8 cellular contexts compared by ENCODE assay signal in genomic region chr12:31326689-31327659, GRCh38. TPM values are rescaled to one million over a fixed set of nuclear protein-coding genes. Genes with fewer than 3 reads are reported as not detected.
DNase-seq lines count a peak whose midpoint lies in the region; ATAC-seq and TF ChIP-seq lines count a peak whose summit lies in the region.

No MANE protein-coding gene starts in this region.

- peak overlapping the region; percentile 92 for H3K4me3 Mint-ChIP-seq in CD8-positive, alpha-beta T cell

- no peaks in the 10 kb centered on the region for H3K27me3 ChIP-seq in CD8-positive, alpha-beta T cell (ENCODE audit: insufficient read depth, low read length)
- H3K27me3 ChIP-seq in ectodermal cell (ENCODE audit: control insufficient read depth, insufficient read depth, low read length, poor library complexity, severe bottlenecking): no peaks in the 10 kb centered on the region
- H3K27me3 ChIP-seq in neuron (ENCODE audit: insufficient read depth, low read length): no peaks in the 10 kb centered on the region

- H3K4me1 ChIP-seq in CD8-positive, alpha-beta T cell (ENCODE audit: insufficient read depth, low read length): peaks cover 13% of the 10 kb centered on the region
- H3K4me1 ChIP-seq in ectodermal cell (ENCODE audit: control insufficient read depth, insufficient read depth, low read length) (peaks cover 5% of the 10 kb centered on the region), neuron (ENCODE audit: insufficient read depth, low read length) (peaks cover 19% of the 10 kb centered on the region)

- ATAC-seq in CD8-positive, alpha-beta T cell: no peak

- intact Hi-C loops in CD8-positive, alpha-beta T cell (cut with DNase I, micrococcal nuclease): loop anchor here (1.0 to 10.0 kb wide), 11 partner anchors 50 to 1428 kb away; partner anchors contain the start of genes ETFBKMT (in 2 of the 2), AMN1 (in 1 of the 2), CAPRIN2 (in 1 of the 2) and DNM1L (in 1 of the 2)

- CTCF ChIA-PET in CD8-positive, alpha-beta T cell (lab: Charles Lee): interaction anchor here (1.0 to 1.6 kb wide), 3 partner anchors 28 to 326 kb away, joined by 3 to 7 read pairs (median 4); no protein-coding TSS in a partner anchor

- peaks cover 22% of the 10 kb centered on the region for H3K4me1 Mint-ChIP-seq in CD8-positive, alpha-beta T cell (ENCODE audit: low read depth)

- DNase-seq in CD8-positive, alpha-beta T cell: no peak
- DNase-seq in M059J (ENCODE audit: low read depth): peak; percentile 19
- no peak for DNase-seq in AG08396 (ENCODE audit: low spot score)
- no peak for DNase-seq in D341Med (ENCODE audit: low spot score)
- DNase-seq in stimulated activated CD4-positive, alpha-beta T cell treated with anti-CD3 and anti-CD28 coated beads, Interleukin-4, amount 100 ng/mL, for 24 hours: no peak
- no peak for DNase-seq in NCI-H1105 treated with DMSO at 0.1 percent for 48 hours (lab: John Stamatoyannopoulos, UW)

- POLR2A ChIA-PET in CD8-positive, alpha-beta T cell (lab: Charles Lee): interaction anchor here (0.6 to 1.5 kb wide), 8 partner anchors 10 to 1429 kb away, joined by 3 to 6 read pairs (median 4); partner anchors contain the start of genes ETFBKMT and YARS2

- peak overlapping the region; percentile 38 for H3K27ac ChIP-seq in CD8-positive, alpha-beta T cell (ENCODE audit: low read depth, low read length)
- H3K27ac ChIP-seq in ectodermal cell (ENCODE audit: insufficient read depth, low read depth, low read length, poor library complexity, severe bottlenecking): no peak overlapping the region

- WGBS in ectodermal cell, 2 experiments: 72% methylated on average over 19 of the region's 20 CpGs

- peak overlapping the region; percentile 81 for H3K4me3 ChIP-seq in CD8-positive, alpha-beta T cell (ENCODE audit: low read depth, low read length)
- peak overlapping the region; percentile 30 for H3K4me3 ChIP-seq in ectodermal cell (ENCODE audit: insufficient read depth, low read depth, low read length)
- H3K4me3 ChIP-seq in neuron (ENCODE audit: low read length): peak overlapping the region; percentile 89

- H3K36me3 ChIP-seq in CD8-positive, alpha-beta T cell (ENCODE audit: insufficient read depth, low read length): no peaks in the 10 kb centered on the region
- H3K36me3 ChIP-seq in ectodermal cell (ENCODE audit: control insufficient read depth, insufficient read depth, low read length) (no peaks in the 10 kb centered on the region), neuron (ENCODE audit: insufficient read depth, low read length) (no peaks in the 10 kb centered on the region)

- peak overlapping the region; percentile 99 for H2AFZ ChIP-seq in neuron (ENCODE audit: low read depth, low read length)

- peaks cover 11% of the 10 kb centered on the region for H3K36me3 Mint-ChIP-seq in CD8-positive, alpha-beta T cell

- TF ChIP-seq CTCF in CD8-positive, alpha-beta T cell (IDR thresholded peaks at IDR 0.05): no peak

- H3K9me3 ChIP-seq in CD8-positive, alpha-beta T cell (ENCODE audit: low read length): no peaks in the 10 kb centered on the region
- H3K9me3 ChIP-seq in ectodermal cell (ENCODE audit: control insufficient read depth, low read length) (no peaks in the 10 kb centered on the region), neuron (ENCODE audit: low read length) (no peaks in the 10 kb centered on the region)

- no peaks in the 10 kb centered on the region for H3K9me3 Mint-ChIP-seq in CD8-positive, alpha-beta T cell

- peak overlapping the region; percentile 93 for H3K27ac Mint-ChIP-seq in CD8-positive, alpha-beta T cell

- H3K27me3 Mint-ChIP-seq in CD8-positive, alpha-beta T cell (ENCODE audit: low read depth): no peaks in the 10 kb centered on the region

RNA-seq across cellular contexts. Expression of gene SINHCAF, which starts 1.0 kb away (rescaled TPM):
- total RNA-seq in CD8-positive, alpha-beta T cell: 100 to 1,000 TPM in 1 of 2 experiments, 10 to 100 TPM in 1; 93.7 to 108 TPM
- 73.0 and 86.2 TPM in 2 replicates for total RNA-seq in M059J (2014; rRNA removed; shearing (Covaris generic))
- polyA plus RNA-seq in ectodermal cell (2013, experiment 1 of 4): 229 TPM
- 268 TPM for polyA plus RNA-seq in ectodermal cell (2013, experiment 2 of 4)
- polyA plus RNA-seq in ectodermal cell (2013, experiment 3 of 4): 206 TPM
- polyA plus RNA-seq in ectodermal cell (2013, experiment 4 of 4): 188 TPM

Comparison
In these comparisons a context has a peak if more than half of its experiments do, and no peak if none do; other contexts are left out.
1. H3K4me3 ChIP-seq: peak in every context shown above with its lines; median percentile 89 in neuron; 81 in CD8-positive, alpha-beta T cell; 30 in ectodermal cell.